11 cellular contexts compared by ENCODE assay signal in genomic region chr1:51154776-51155175, GRCh38. TPM values are rescaled to one million over a fixed set of nuclear protein-coding genes. Genes with fewer than 3 reads are reported as not detected.
"Had no signal": no experiment of that assay in that cellular context is flagged by ENCODE, and none has a peak within 500 bp of the region (broad histone marks: within the 10 kb centered on the region; RNA-seq: fewer than 3 reads in every experiment).

No MANE protein-coding gene starts in this region.

- DNase-seq: H9, HCEC 1CT, IMR-90, Karpas-422, KBM-7 had no signal

- H3K4me3 ChIP-seq: GM23338 had no signal

- H2AFZ ChIP-seq: GM23338 had no signal

- FAIRE-seq: H1, H54, HTR-8/SVneo had no signal

- ATAC-seq: GM23338 had no signal

- H3K4me2 ChIP-seq: GM23338, KMS-11 had no signal

- H3K27ac ChIP-seq: KMS-11 had no signal

- H3K9ac ChIP-seq: KMS-11 had no signal

RNA-seq across cellular contexts. Expression of gene C1orf185, which starts 52.7 kb away (rescaled TPM):
- total RNA-seq: GM23338, H1, H9, HT-29, IMR-90 had no signal
- polyA plus RNA-seq: GM23338, H1, IMR-90 had no signal
